ENCODE assay signal across 13 cellular contexts in genomic region chr2:239323473-239323872, GRCh38.
DNase-seq lines count a peak whose midpoint lies in the region; ATAC-seq and TF ChIP-seq lines count a peak whose summit lies in the region.
"Had no signal": no experiment of that assay in that cellular context is flagged by ENCODE, and none has a peak within 500 bp of the region (broad histone marks: within the 10 kb centered on the region; RNA-seq: fewer than 3 reads in every experiment).

No MANE protein-coding gene starts in this region.

- ATAC-seq in activated CD4-positive, CD25-positive, alpha-beta regulatory T cell treated with anti-CD3 and anti-CD28 coated beads, Interleukin-2, amount 50 U/mL, for 24 hours = no peak
- no peak for ATAC-seq in sciatic nerve
- no peak for ATAC-seq in GM19397 (IDR thresholded peaks at IDR 0.05; ENCODE audit: unreplicated experiment)
- ATAC-seq in WTC11 = no peak
- ATAC-seq: Panc1; stimulated activated naive CD8-positive, alpha-beta T cell treated with anti-CD3 and anti-CD28 coated beads, Interleukin-15, amount 100 ng/mL, for 72 hours had no signal

- no peaks in the 10 kb centered on the region for H3K27me3 ChIP-seq in KMS-11 (ENCODE audit: insufficient read depth, low read depth)

- H2AFZ ChIP-seq in KMS-11 (ENCODE audit: low read depth) = no peak overlapping the region

- no peak overlapping the region for H3K4me3 ChIP-seq in KMS-11 (IDR thresholded peaks at IDR 0.05; ENCODE audit: insufficient read depth, low read depth, low read length)
- H3K4me3 ChIP-seq: lower lobe of right lung had no signal

- no peak overlapping the region for H3K27ac ChIP-seq in KMS-11
- H3K27ac ChIP-seq: lower lobe of right lung had no signal

- no peak overlapping the region for H3K4me3 Mint-ChIP-seq in WTC11

- CTCF ChIA-PET in WTC11 (lab: Charles Lee) = no interaction called here

- H3K36me3 Mint-ChIP-seq in WTC11 = peaks cover 9% of the 10 kb centered on the region

- H3K36me3 ChIP-seq in KMS-11 (ENCODE audit: insufficient read depth) = no peaks in the 10 kb centered on the region
- H3K36me3 ChIP-seq: lower lobe of right lung had no signal

- H3K27ac Mint-ChIP-seq in WTC11 = no peak overlapping the region

- H3K4me2 ChIP-seq in KMS-11 = peak overlapping the region; percentile 4; the same call in 1 of the 2 replicates

- no peak overlapping the region for H3K9ac ChIP-seq in KMS-11

- H3K9me3 Mint-ChIP-seq in WTC11 = no peaks in the 10 kb centered on the region
- H3K9me3 Mint-ChIP-seq: stimulated activated naive CD8-positive, alpha-beta T cell treated with anti-CD3 and anti-CD28 coated beads, Interleukin-15, amount 100 ng/mL, for 72 hours had no signal

- peak; percentile 13 for DNase-seq in activated CD4-positive, CD25-positive, alpha-beta regulatory T cell treated with anti-CD3 and anti-CD28 coated beads, Interleukin-2, amount 50 U/mL, for 72 hours
- DNase-seq in ecto neural progenitor cell (ENCODE audit: low spot score) = peak; percentile 19
- DNase-seq in sciatic nerve (ENCODE audit: low spot score) = peak; percentile 36
- DNase-seq in germinal center (ENCODE audit: low spot score) = no peak
- DNase-seq in WTC11 (ENCODE audit: low spot score) = no peak
- DNase-seq: aorta, lower lobe of right lung, NCI-H2227 treated with DMSO at 0.1 percent for 48 hours had no signal

- peaks cover 67% of the 10 kb centered on the region; the same call in 1 of the 2 replicates for H3K79me2 ChIP-seq in KMS-11 (ENCODE audit: insufficient read depth, low read depth)

- intact Hi-C loops in sciatic nerve (cut with DNase I) = no loop called here

- POLR2A ChIA-PET in WTC11 (lab: Charles Lee) = no interaction called here

- H3K4me1 ChIP-seq in KMS-11 (ENCODE audit: low read depth, poor library complexity, severe bottlenecking) = peaks cover 74% of the 10 kb centered on the region

- H3K4me1 Mint-ChIP-seq in WTC11 = peaks cover 22% of the 10 kb centered on the region

- no peaks in the 10 kb centered on the region for H3K27me3 Mint-ChIP-seq in WTC11 (ENCODE audit: low read depth)
- H3K27me3 Mint-ChIP-seq: stimulated activated naive CD8-positive, alpha-beta T cell treated with anti-CD3 and anti-CD28 coated beads, Interleukin-15, amount 100 ng/mL, for 72 hours had no signal

- TF ChIP-seq CTCF in KMS-11 (conservative IDR thresholded peaks at IDR 0.05; ENCODE audit: low read depth, low read length) (no peak), WTC11 (IDR thresholded peaks at IDR 0.05) (no peak)

- 0 out of 2 replicates have a peak, but pooled peaks cover 3% of the 10 kb centered on the region for H4K20me1 ChIP-seq in KMS-11 (ENCODE audit: insufficient read depth)

TF ChIP-seq in WTC11, 78 proteins besides CTCF, POLR2A, EP300 and RAD21:
- no peak for TF ChIP-seq NR1H2 (CRISPR knock-in tag; IDR thresholded peaks at IDR 0.05)
- no peak for TF ChIP-seq ZNF281 (CRISPR knock-in tag; IDR thresholded peaks at IDR 0.05)
- no peak for TF ChIP-seq ATF2 (CRISPR knock-in tag; IDR thresholded peaks at IDR 0.05; ENCODE audit: borderline replicate concordance, low read depth)
- no peak for TF ChIP-seq USF2 (CRISPR knock-in tag; IDR thresholded peaks at IDR 0.05)

Comparison
In these comparisons a context has a peak if more than half of its experiments do, and no peak if none do; other contexts are left out.
1. DNase-seq: peak in activated CD4-positive, CD25-positive, alpha-beta regulatory T cell treated with anti-CD3 and anti-CD28 coated beads, Interleukin-2, amount 50 U/mL, for 72 hours (single experiment), ecto neural progenitor cell (single experiment) and sciatic nerve (single experiment); none in germinal center (single experiment) and WTC11 (single experiment).